In the genomic region with DNA sequence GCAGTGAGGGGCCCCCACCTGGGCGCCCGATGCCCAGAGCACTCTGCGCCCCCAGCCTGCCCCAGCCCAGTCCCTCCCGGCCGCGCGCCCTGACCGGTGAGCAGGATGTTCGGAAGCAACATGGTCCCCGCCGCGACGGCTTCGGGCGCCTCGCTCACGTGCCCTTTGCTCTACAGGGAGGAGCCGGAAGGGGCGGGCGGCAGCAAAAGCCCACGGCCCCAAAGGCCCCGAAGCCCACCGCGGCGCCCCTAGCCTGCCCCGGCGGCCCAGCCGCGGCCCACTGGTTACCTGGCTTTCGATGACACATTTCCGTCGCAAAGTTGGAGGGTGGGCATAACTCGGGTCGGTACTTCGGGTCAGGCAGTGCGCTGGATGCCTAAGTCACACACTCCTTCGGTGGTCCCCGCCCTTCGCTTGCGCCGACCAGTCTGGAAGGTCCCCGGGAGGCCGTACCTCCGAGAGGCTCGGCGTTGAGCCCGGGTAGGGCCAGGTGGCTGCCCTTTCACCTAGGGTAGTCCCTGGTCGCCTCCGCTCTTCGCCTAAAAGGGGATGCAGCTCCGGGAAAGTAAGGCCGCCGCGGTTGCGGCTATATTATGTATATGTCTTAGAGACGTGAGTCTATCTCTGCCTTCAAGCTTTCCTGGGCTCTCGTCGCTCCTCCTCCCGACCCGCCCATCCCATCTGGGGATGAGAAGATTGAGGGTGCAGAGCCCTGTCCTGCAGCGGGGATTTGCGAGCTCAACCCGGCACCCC, we compare ENCODE assay signal across 1 cellular context.
TF ChIP-seq lines count a peak whose summit lies in the region.

A gene (minus strand): TSS at position 152 of the 753 bp plus-strand sequence. CDS start 30 bp downstream, at position 122.
A gene with protein sequence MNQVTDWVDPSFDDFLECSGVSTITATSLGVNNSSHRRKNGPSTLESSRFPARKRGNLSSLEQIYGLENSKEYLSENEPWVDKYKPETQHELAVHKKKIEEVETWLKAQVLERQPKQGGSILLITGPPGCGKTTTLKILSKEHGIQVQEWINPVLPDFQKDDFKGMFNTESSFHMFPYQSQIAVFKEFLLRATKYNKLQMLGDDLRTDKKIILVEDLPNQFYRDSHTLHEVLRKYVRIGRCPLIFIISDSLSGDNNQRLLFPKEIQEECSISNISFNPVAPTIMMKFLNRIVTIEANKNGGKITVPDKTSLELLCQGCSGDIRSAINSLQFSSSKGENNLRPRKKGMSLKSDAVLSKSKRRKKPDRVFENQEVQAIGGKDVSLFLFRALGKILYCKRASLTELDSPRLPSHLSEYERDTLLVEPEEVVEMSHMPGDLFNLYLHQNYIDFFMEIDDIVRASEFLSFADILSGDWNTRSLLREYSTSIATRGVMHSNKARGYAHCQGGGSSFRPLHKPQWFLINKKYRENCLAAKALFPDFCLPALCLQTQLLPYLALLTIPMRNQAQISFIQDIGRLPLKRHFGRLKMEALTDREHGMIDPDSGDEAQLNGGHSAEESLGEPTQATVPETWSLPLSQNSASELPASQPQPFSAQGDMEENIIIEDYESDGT (plus strand): TSS at position 450 of the 753 bp plus-strand sequence. CDS start 2,391 bp downstream, outside the sequence.
A gene with protein sequence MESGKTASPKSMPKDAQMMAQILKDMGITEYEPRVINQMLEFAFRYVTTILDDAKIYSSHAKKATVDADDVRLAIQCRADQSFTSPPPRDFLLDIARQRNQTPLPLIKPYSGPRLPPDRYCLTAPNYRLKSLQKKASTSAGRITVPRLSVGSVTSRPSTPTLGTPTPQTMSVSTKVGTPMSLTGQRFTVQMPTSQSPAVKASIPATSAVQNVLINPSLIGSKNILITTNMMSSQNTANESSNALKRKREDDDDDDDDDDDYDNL (minus strand): TSS at position 152 of the 753 bp plus-strand sequence. CDS start 3,783 bp downstream, outside the sequence.

TF ChIP-seq in K562, 482 proteins besides CTCF, POLR2A, EP300 and RAD21 (continues in another document):
- TF ChIP-seq, protein P1, sequence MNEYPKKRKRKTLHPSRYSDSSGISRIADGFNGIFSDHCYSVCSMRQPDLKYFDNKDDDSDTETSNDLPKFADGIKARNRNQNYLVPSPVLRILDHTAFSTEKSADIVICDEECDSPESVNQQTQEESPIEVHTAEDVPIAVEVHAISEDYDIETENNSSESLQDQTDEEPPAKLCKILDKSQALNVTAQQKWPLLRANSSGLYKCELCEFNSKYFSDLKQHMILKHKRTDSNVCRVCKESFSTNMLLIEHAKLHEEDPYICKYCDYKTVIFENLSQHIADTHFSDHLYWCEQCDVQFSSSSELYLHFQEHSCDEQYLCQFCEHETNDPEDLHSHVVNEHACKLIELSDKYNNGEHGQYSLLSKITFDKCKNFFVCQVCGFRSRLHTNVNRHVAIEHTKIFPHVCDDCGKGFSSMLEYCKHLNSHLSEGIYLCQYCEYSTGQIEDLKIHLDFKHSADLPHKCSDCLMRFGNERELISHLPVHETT (CRISPR knock-in tag; conservative IDR thresholded peaks at IDR 0.05 in 1 of 2, IDR thresholded peaks at IDR 0.05 in 1 of 2), result peak in 1 of 2 experiments; percentile 88; a peak in 2 of 4 replicates
- TF ChIP-seq, protein P2, sequence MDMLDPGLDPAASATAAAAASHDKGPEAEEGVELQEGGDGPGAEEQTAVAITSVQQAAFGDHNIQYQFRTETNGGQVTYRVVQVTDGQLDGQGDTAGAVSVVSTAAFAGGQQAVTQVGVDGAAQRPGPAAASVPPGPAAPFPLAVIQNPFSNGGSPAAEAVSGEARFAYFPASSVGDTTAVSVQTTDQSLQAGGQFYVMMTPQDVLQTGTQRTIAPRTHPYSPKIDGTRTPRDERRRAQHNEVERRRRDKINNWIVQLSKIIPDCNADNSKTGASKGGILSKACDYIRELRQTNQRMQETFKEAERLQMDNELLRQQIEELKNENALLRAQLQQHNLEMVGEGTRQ (CRISPR knock-in tag; IDR thresholded peaks at IDR 0.05), result peak; percentile 94
- peak; percentile 83 for TF ChIP-seq CREM (IDR thresholded peaks at IDR 0.05; ENCODE audit: low read depth)
- TF ChIP-seq, protein P3, sequence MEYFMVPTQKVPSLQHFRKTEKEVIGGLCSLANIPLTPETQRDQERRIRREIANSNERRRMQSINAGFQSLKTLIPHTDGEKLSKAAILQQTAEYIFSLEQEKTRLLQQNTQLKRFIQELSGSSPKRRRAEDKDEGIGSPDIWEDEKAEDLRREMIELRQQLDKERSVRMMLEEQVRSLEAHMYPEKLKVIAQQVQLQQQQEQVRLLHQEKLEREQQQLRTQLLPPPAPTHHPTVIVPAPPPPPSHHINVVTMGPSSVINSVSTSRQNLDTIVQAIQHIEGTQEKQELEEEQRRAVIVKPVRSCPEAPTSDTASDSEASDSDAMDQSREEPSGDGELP (CRISPR knock-in tag; IDR thresholded peaks at IDR 0.05; ENCODE audit: borderline replicate concordance), result peak; percentile 83; the same call in 1 of the 2 replicates
- TF ChIP-seq BRF1 (IDR thresholded peaks at IDR 0.05; ENCODE audit: borderline replicate concordance, extremely low read depth, insufficient read length), result no peak
- TF ChIP-seq ZNF347 (CRISPR knock-in tag; IDR thresholded peaks at IDR 0.05; ENCODE audit: low read depth), result no peak
- TF ChIP-seq, protein P4, sequence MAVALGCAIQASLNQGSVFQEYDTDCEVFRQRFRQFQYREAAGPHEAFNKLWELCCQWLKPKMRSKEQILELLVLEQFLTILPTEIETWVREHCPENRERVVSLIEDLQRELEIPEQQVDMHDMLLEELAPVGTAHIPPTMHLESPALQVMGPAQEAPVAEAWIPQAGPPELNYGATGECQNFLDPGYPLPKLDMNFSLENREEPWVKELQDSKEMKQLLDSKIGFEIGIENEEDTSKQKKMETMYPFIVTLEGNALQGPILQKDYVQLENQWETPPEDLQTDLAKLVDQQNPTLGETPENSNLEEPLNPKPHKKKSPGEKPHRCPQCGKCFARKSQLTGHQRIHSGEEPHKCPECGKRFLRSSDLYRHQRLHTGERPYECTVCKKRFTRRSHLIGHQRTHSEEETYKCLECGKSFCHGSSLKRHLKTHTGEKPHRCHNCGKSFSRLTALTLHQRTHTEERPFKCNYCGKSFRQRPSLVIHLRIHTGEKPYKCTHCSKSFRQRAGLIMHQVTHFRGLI (CRISPR knock-in tag; IDR thresholded peaks at IDR 0.05), result no peak
- no peak for TF ChIP-seq MCM3 (IDR thresholded peaks at IDR 0.05)
- TF ChIP-seq PML (IDR thresholded peaks at IDR 0.05; ENCODE audit: low read length), result peak; percentile 71
- peak in 1 of 2 experiments; percentile 85; a peak in 2 of 4 replicates for TF ChIP-seq HDAC1 (IDR thresholded peaks at IDR 0.05)
- peak; percentile 93; the same call in 1 of the 2 replicates for TF ChIP-seq KAT7 (CRISPR knock-in tag; IDR thresholded peaks at IDR 0.05; ENCODE audit: borderline replicate concordance)
- TF ChIP-seq TBP (optimal IDR thresholded peaks at IDR 0.05; ENCODE audit: low read depth, low read length), result peak; percentile 89
- TF ChIP-seq NRF1 (conservative IDR thresholded peaks at IDR 0.05 in 1 of 2, IDR thresholded peaks at IDR 0.05 in 1 of 2), result peak; percentile 76 to 80
- TF ChIP-seq, protein P5, sequence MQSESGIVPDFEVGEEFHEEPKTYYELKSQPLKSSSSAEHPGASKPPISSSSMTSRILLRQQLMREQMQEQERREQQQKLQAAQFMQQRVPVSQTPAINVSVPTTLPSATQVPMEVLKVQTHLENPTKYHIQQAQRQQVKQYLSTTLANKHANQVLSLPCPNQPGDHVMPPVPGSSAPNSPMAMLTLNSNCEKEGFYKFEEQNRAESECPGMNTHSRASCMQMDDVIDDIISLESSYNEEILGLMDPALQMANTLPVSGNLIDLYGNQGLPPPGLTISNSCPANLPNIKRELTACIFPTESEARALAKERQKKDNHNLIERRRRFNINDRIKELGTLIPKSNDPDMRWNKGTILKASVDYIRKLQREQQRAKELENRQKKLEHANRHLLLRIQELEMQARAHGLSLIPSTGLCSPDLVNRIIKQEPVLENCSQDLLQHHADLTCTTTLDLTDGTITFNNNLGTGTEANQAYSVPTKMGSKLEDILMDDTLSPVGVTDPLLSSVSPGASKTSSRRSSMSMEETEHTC (IDR thresholded peaks at IDR 0.05), result peak; percentile 18
- peak; percentile 95 for TF ChIP-seq PCBP1 (IDR thresholded peaks at IDR 0.05; ENCODE audit: low read depth, low read length, poor library complexity, severe bottlenecking)
- 0 out of 2 replicates have a peak, but pooled peaks have one; percentile 2 for TF ChIP-seq TCFL5 (CRISPR knock-in tag; conservative IDR thresholded peaks at IDR 0.05)
- TF ChIP-seq, protein P6, sequence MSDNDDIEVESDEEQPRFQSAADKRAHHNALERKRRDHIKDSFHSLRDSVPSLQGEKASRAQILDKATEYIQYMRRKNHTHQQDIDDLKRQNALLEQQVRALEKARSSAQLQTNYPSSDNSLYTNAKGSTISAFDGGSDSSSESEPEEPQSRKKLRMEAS (CRISPR knock-in tag; IDR thresholded peaks at IDR 0.05), result peak; percentile 92
- TF ChIP-seq MXI1 (IDR thresholded peaks at IDR 0.05; ENCODE audit: low read depth, low read length), result no peak; the same call in 1 of the 2 replicates
- TF ChIP-seq, protein P7, sequence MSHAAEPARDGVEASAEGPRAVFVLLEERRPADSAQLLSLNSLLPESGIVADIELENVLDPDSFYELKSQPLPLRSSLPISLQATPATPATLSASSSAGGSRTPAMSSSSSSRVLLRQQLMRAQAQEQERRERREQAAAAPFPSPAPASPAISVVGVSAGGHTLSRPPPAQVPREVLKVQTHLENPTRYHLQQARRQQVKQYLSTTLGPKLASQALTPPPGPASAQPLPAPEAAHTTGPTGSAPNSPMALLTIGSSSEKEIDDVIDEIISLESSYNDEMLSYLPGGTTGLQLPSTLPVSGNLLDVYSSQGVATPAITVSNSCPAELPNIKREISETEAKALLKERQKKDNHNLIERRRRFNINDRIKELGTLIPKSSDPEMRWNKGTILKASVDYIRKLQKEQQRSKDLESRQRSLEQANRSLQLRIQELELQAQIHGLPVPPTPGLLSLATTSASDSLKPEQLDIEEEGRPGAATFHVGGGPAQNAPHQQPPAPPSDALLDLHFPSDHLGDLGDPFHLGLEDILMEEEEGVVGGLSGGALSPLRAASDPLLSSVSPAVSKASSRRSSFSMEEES (CRISPR knock-in tag; IDR thresholded peaks at IDR 0.05), result peak; percentile 52
- TF ChIP-seq, protein P8, sequence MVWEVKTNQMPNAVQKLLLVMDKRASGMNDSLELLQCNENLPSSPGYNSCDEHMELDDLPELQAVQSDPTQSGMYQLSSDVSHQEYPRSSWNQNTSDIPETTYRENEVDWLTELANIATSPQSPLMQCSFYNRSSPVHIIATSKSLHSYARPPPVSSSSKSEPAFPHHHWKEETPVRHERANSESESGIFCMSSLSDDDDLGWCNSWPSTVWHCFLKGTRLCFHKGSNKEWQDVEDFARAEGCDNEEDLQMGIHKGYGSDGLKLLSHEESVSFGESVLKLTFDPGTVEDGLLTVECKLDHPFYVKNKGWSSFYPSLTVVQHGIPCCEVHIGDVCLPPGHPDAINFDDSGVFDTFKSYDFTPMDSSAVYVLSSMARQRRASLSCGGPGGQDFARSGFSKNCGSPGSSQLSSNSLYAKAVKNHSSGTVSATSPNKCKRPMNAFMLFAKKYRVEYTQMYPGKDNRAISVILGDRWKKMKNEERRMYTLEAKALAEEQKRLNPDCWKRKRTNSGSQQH (CRISPR knock-in tag; IDR thresholded peaks at IDR 0.05), result peak; percentile 12; the same call in 1 of the 2 replicates
- TF ChIP-seq CXXC5 (CRISPR knock-in tag; IDR thresholded peaks at IDR 0.05), result peak; percentile 94
- no peak for TF ChIP-seq BRD9 (IDR thresholded peaks at IDR 0.05; ENCODE audit: low read depth, partially characterized antibody)
- TF ChIP-seq NR2F6 (CRISPR knock-in tag; IDR thresholded peaks at IDR 0.05), result 0 out of 2 replicates have a peak, but pooled peaks have one; percentile 57
- peak; percentile 71 for TF ChIP-seq POLR2B (IDR thresholded peaks at IDR 0.05; ENCODE audit: low read depth, partially characterized antibody)
- TF ChIP-seq ZNF174 (CRISPR knock-in tag; IDR thresholded peaks at IDR 0.05), result no peak
- no peak for TF ChIP-seq MAFF (IDR thresholded peaks at IDR 0.05; ENCODE audit: low read length)
- TF ChIP-seq, protein P9, sequence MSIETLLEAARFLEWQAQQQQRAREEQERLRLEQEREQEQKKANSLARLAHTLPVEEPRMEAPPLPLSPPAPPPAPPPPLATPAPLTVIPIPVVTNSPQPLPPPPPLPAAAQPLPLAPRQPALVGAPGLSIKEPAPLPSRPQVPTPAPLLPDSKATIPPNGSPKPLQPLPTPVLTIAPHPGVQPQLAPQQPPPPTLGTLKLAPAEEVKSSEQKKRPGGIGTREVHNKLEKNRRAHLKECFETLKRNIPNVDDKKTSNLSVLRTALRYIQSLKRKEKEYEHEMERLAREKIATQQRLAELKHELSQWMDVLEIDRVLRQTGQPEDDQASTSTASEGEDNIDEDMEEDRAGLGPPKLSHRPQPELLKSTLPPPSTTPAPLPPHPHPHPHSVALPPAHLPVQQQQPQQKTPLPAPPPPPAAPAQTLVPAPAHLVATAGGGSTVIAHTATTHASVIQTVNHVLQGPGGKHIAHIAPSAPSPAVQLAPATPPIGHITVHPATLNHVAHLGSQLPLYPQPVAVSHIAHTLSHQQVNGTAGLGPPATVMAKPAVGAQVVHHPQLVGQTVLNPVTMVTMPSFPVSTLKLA (conservative IDR thresholded peaks at IDR 0.05), result peak; percentile 96 to 98
- TF ChIP-seq, protein P10, sequence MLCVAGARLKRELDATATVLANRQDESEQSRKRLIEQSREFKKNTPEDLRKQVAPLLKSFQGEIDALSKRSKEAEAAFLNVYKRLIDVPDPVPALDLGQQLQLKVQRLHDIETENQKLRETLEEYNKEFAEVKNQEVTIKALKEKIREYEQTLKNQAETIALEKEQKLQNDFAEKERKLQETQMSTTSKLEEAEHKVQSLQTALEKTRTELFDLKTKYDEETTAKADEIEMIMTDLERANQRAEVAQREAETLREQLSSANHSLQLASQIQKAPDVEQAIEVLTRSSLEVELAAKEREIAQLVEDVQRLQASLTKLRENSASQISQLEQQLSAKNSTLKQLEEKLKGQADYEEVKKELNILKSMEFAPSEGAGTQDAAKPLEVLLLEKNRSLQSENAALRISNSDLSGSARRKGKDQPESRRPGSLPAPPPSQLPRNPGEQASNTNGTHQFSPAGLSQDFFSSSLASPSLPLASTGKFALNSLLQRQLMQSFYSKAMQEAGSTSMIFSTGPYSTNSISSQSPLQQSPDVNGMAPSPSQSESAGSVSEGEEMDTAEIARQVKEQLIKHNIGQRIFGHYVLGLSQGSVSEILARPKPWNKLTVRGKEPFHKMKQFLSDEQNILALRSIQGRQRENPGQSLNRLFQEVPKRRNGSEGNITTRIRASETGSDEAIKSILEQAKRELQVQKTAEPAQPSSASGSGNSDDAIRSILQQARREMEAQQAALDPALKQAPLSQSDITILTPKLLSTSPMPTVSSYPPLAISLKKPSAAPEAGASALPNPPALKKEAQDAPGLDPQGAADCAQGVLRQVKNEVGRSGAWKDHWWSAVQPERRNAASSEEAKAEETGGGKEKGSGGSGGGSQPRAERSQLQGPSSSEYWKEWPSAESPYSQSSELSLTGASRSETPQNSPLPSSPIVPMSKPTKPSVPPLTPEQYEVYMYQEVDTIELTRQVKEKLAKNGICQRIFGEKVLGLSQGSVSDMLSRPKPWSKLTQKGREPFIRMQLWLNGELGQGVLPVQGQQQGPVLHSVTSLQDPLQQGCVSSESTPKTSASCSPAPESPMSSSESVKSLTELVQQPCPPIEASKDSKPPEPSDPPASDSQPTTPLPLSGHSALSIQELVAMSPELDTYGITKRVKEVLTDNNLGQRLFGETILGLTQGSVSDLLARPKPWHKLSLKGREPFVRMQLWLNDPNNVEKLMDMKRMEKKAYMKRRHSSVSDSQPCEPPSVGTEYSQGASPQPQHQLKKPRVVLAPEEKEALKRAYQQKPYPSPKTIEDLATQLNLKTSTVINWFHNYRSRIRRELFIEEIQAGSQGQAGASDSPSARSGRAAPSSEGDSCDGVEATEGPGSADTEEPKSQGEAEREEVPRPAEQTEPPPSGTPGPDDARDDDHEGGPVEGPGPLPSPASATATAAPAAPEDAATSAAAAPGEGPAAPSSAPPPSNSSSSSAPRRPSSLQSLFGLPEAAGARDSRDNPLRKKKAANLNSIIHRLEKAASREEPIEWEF (CRISPR knock-in tag; IDR thresholded peaks at IDR 0.05), result no peak
- TF ChIP-seq RUNX1 (IDR thresholded peaks at IDR 0.05; ENCODE audit: low read depth), result 0 out of 2 replicates have a peak, but pooled peaks have one; percentile 10
- TF ChIP-seq RB1 (IDR thresholded peaks at IDR 0.05; ENCODE audit: low read depth), result peak; percentile 79
- TF ChIP-seq MTA3 (IDR thresholded peaks at IDR 0.05; ENCODE audit: borderline replicate concordance), result peak; percentile 82; the same call in 1 of the 2 replicates
